In the genomic region with DNA sequence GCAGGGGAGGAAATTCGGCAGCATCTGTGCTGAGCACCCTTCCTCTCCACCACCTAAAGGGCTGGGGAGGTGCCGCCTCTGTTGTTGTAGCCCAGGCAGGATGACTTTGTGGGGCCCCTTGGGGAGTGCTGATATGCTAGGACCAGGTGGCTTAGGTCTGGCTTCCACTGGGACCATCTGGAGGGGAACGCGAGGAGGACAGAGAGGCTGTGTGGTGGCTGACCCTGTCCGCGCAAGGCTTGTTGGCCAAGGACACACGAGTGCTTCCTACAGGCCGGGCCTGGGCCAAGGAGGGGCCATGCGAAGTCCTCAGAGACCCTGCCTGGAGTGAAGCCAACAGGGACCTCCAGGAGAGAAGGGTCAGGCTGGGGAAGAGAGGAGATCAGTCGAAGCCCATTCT, we compare ENCODE assay signal across 16 cellular contexts. TPM values are rescaled to one million over a fixed set of nuclear protein-coding genes. Genes with fewer than 3 reads are reported as not detected.
DNase-seq lines count a peak whose midpoint lies in the region; ATAC-seq, FAIRE-seq and TF ChIP-seq lines count a peak whose summit lies in the region.
"Had no signal": no experiment of that assay in that cellular context is flagged by ENCODE, and none has a peak within 500 bp of the region (broad histone marks: within the 10 kb centered on the region; RNA-seq: fewer than 3 reads in every experiment).

No MANE protein-coding gene starts in this region.

- 0 out of 2 replicates have a peak overlapping the region, but pooled peaks have one; percentile 70 for H2AFZ ChIP-seq in GM23248

- POLR2A ChIA-PET in activated CD4-positive, alpha-beta memory T cell treated with anti-CD3 and anti-CD28 coated beads for 36 hours (lab: Charles Lee), result no interaction called here

- H3K36me3 Mint-ChIP-seq in activated CD4-positive, alpha-beta memory T cell treated with anti-CD3 and anti-CD28 coated beads for 36 hours, result no peaks in the 10 kb centered on the region
- no peaks in the 10 kb centered on the region for H3K36me3 Mint-ChIP-seq in activated naive CD4-positive, alpha-beta T cell treated with anti-CD3 and anti-CD28 coated beads for 36 hours (ENCODE audit: low read depth)

- no peak overlapping the region for H3K4me3 Mint-ChIP-seq in activated CD4-positive, alpha-beta memory T cell treated with anti-CD3 and anti-CD28 coated beads for 36 hours
- no peak overlapping the region for H3K4me3 Mint-ChIP-seq in activated naive CD4-positive, alpha-beta T cell treated with anti-CD3 and anti-CD28 coated beads for 36 hours
- H3K4me3 Mint-ChIP-seq: CD4-positive, alpha-beta T cell had no signal

- H3K27ac Mint-ChIP-seq in activated CD4-positive, alpha-beta memory T cell treated with anti-CD3 and anti-CD28 coated beads for 36 hours, result no peak overlapping the region
- H3K27ac Mint-ChIP-seq in activated naive CD4-positive, alpha-beta T cell treated with anti-CD3 and anti-CD28 coated beads for 36 hours, result no peak overlapping the region
- H3K27ac Mint-ChIP-seq: CD4-positive, alpha-beta T cell had no signal

- WGBS in GM23248 (ENCODE audit: low coverage in 1 of 2, low lambda C conversion rate in 2 of 2, missing lambda C conversion rate in 2 of 2), 2 experiments, result 65 to 71% methylated on average over 10 of the region's 10 CpGs

- peak overlapping the region in 3 of 10 experiments; percentile 37 to 53 (median 49); a peak in 3 of 20 replicates for H3K4me3 ChIP-seq in BLaER1 treated with 17β-estradiol and CSF1 and Interleukin-3, amounts not matched to agents 10 nM and 100 nM
- no peak overlapping the region for H3K4me3 ChIP-seq in GM23248
- no peak overlapping the region for H3K4me3 ChIP-seq in kidney (ENCODE audit: low read length in 2 of 2)
- H3K4me3 ChIP-seq in gastrocnemius medialis, result no peak overlapping the region
- H3K4me3 ChIP-seq: SJCRH30 had no signal

- peaks cover 23% of the 10 kb centered on the region for H3K27me3 Mint-ChIP-seq in activated CD4-positive, alpha-beta memory T cell treated with anti-CD3 and anti-CD28 coated beads for 36 hours
- H3K27me3 Mint-ChIP-seq in activated naive CD4-positive, alpha-beta T cell treated with anti-CD3 and anti-CD28 coated beads for 36 hours (ENCODE audit: low read depth), result peaks cover 24% of the 10 kb centered on the region

- H3K9me2 ChIP-seq in GM23248 (ENCODE audit: insufficient read depth), result no peaks in the 10 kb centered on the region

- H3F3A ChIP-seq in GM23248 (ENCODE audit: insufficient read depth), result 0 out of 2 replicates have a peak, but pooled peaks cover 8% of the 10 kb centered on the region

- peaks cover 0 to 9% (median 0%) of the 10 kb centered on the region in 11 experiments; a peak in 7 of 22 replicates for H4K20me1 ChIP-seq in BLaER1 treated with 17β-estradiol and CSF1 and Interleukin-3, amounts not matched to agents 10 nM and 100 nM
- H4K20me1 ChIP-seq in GM23248 (ENCODE audit: insufficient read depth), result no peaks in the 10 kb centered on the region

- peaks cover 0 to 6% (median under 1%) of the 10 kb centered on the region in 11 experiments; a peak in 6 of 22 replicates for H3K9me3 ChIP-seq in BLaER1 treated with 17β-estradiol and CSF1 and Interleukin-3, amounts not matched to agents 10 nM and 100 nM (replicated peaks in 1 of 11)
- H3K9me3 ChIP-seq in GM23248 (ENCODE audit: low read depth) (no peaks in the 10 kb centered on the region), kidney (ENCODE audit: control insufficient read depth in 1 of 2, low read length in 2 of 2) (no peaks in the 10 kb centered on the region), gastrocnemius medialis (no peaks in the 10 kb centered on the region)
- H3K9me3 ChIP-seq: SJCRH30 had no signal

- H3K79me2 ChIP-seq in GM23248 (ENCODE audit: insufficient read depth), result no peaks in the 10 kb centered on the region

- peaks cover 6% of the 10 kb centered on the region for H3K4me1 Mint-ChIP-seq in activated CD4-positive, alpha-beta memory T cell treated with anti-CD3 and anti-CD28 coated beads for 36 hours (ENCODE audit: low read depth)
- H3K4me1 Mint-ChIP-seq in activated naive CD4-positive, alpha-beta T cell treated with anti-CD3 and anti-CD28 coated beads for 36 hours (ENCODE audit: low read depth), result peaks cover 12% of the 10 kb centered on the region

- CTCF ChIA-PET in activated CD4-positive, alpha-beta memory T cell treated with anti-CD3 and anti-CD28 coated beads for 36 hours (lab: Charles Lee), result no interaction called here
- CTCF ChIA-PET in activated naive CD4-positive, alpha-beta T cell treated with anti-CD3 and anti-CD28 coated beads for 36 hours (lab: Charles Lee), result no interaction called here

- H3K27ac ChIP-seq in BLaER1 treated with 17β-estradiol and CSF1 and Interleukin-3, amounts not matched to agents 10 nM and 100 nM, result peak overlapping the region in 1 of 11 experiments; percentile 48; a peak in 2 of 22 replicates
- H3K27ac ChIP-seq in GM23248 (no peak overlapping the region), kidney (ENCODE audit: low read depth in 2 of 2, low read length in 2 of 2) (no peak overlapping the region), gastrocnemius medialis (peak overlapping the region; percentile 44 to 94 (median 72))
- H3K27ac ChIP-seq: SJCRH30 had no signal

- DNase-seq in GM23248 (no peak), kidney (peak; percentile 69), gastrocnemius medialis (peak in 1 of 2 donors; percentile 12), NK-92 (lab: John Stamatoyannopoulos, UW; ENCODE audit: unreplicated experiment) (no peak)
- no peak for DNase-seq in activated CD4-positive, alpha-beta memory T cell treated with anti-CD3 and anti-CD28 coated beads for 36 hours
- no peak for DNase-seq in activated naive CD4-positive, alpha-beta T cell treated with anti-CD3 and anti-CD28 coated beads for 36 hours
- DNase-seq: ACHN; AML-193; CD4-positive, alpha-beta T cell; EL; NCI-H187 treated with DMSO at 0.1 percent for 48 hours; NCI-H446; OCI-M1; SJCRH30 had no signal

- peak overlapping the region; percentile 78 to 99 (median 97) for H3K4me2 ChIP-seq in BLaER1 treated with 17β-estradiol and CSF1 and Interleukin-3, amounts not matched to agents 10 nM and 100 nM
- H3K4me2 ChIP-seq in GM23248 (ENCODE audit: unreplicated experiment), result peak overlapping the region; percentile 23

- in situ Hi-C loops in GM23248 (cut with MboI) (no loop called here), gastrocnemius medialis (cut with MboI; ENCODE audit: low sequenced_read_pairs in 4 of 4) (loop anchor here in 1 of 4 donors (10.0 kb wide), 1 partner anchor 82 kb away; no protein-coding TSS in a partner anchor)

- H3K27me3 ChIP-seq in BLaER1 treated with 17β-estradiol and CSF1 and Interleukin-3, amounts not matched to agents 10 nM and 100 nM, result peaks cover 0 to 35% (median 0%) of the 10 kb centered on the region in 11 experiments; a peak in 8 of 22 replicates
- H3K27me3 ChIP-seq in GM23248 (replicated peaks; ENCODE audit: insufficient read depth) (peaks cover 4% of the 10 kb centered on the region), gastrocnemius medialis (no peaks in the 10 kb centered on the region)

- ATAC-seq in gastrocnemius medialis, result no peak

- H3K9me3 Mint-ChIP-seq in activated CD4-positive, alpha-beta memory T cell treated with anti-CD3 and anti-CD28 coated beads for 36 hours, result no peaks in the 10 kb centered on the region
- H3K9me3 Mint-ChIP-seq in activated naive CD4-positive, alpha-beta T cell treated with anti-CD3 and anti-CD28 coated beads for 36 hours, result no peaks in the 10 kb centered on the region
- H3K9me3 Mint-ChIP-seq: CD4-positive, alpha-beta T cell had no signal

- no peak for FAIRE-seq in kidney (lab: Jason Lieb, UNC)

- intact Hi-C loops in kidney (cut with DNase I) (no loop called here), gastrocnemius medialis (cut with DNase I; ENCODE audit: low total_unique reads) (no loop called here)
- intact Hi-C loops in activated CD4-positive, alpha-beta memory T cell treated with anti-CD3 and anti-CD28 coated beads for 36 hours (cut with micrococcal nuclease), result no loop called here
- intact Hi-C loops in activated naive CD4-positive, alpha-beta T cell treated with anti-CD3 and anti-CD28 coated beads for 36 hours (cut with micrococcal nuclease), result no loop called here

- H3K36me3 ChIP-seq in BLaER1 treated with 17β-estradiol and CSF1 and Interleukin-3, amounts not matched to agents 10 nM and 100 nM, result no peaks in the 10 kb centered on the region
- no peaks in the 10 kb centered on the region for H3K36me3 ChIP-seq in GM23248 (ENCODE audit: low read depth)
- H3K36me3 ChIP-seq in kidney (ENCODE audit: control insufficient read depth in 1 of 2, insufficient read depth in 2 of 2, low read length in 2 of 2), result no peaks in the 10 kb centered on the region
- H3K36me3 ChIP-seq in gastrocnemius medialis, result no peaks in the 10 kb centered on the region
- H3K36me3 ChIP-seq: SJCRH30 had no signal

- TF ChIP-seq CTCF in kidney (IDR thresholded peaks at IDR 0.05; ENCODE audit: borderline replicate concordance, extremely low read depth, insufficient read depth) (no peak), gastrocnemius medialis (IDR thresholded peaks at IDR 0.05 in 4 of 5, conservative IDR thresholded peaks at IDR 0.05 in 1 of 5) (no peak)

- TF ChIP-seq POLR2A in gastrocnemius medialis (IDR thresholded peaks at IDR 0.05), result no peak

- H3K4me1 ChIP-seq in BLaER1 treated with 17β-estradiol and CSF1 and Interleukin-3, amounts not matched to agents 10 nM and 100 nM, result peaks cover 69 to 89% (median 80%) of the 10 kb centered on the region in 10 experiments
- peaks cover 9% of the 10 kb centered on the region for H3K4me1 ChIP-seq in GM23248 (ENCODE audit: insufficient read depth)
- no peaks in the 10 kb centered on the region for H3K4me1 ChIP-seq in kidney (ENCODE audit: control insufficient read depth in 1 of 2, insufficient read depth in 1 of 2, low read depth in 1 of 2, low read length in 2 of 2)
- peaks cover 29 to 30% of the 10 kb centered on the region in 2 donors for H3K4me1 ChIP-seq in gastrocnemius medialis
- H3K4me1 ChIP-seq: SJCRH30 had no signal

- H3K9ac ChIP-seq in BLaER1 treated with 17β-estradiol and CSF1 and Interleukin-3, amounts not matched to agents 10 nM and 100 nM, result peak overlapping the region in 2 of 11 experiments; percentile 52 to 64; a peak in 5 of 22 replicates
- H3K9ac ChIP-seq in GM23248, result no peak overlapping the region
- H3K9ac ChIP-seq in kidney (ENCODE audit: low read length in 2 of 2), result no peak overlapping the region

RNA-seq across cellular contexts. Expression of a gene that starts 9.9 kb away (rescaled TPM):
- total RNA-seq in GM23248 (2014; rRNA removed; shearing (Covaris generic)), result 42.0 and 45.1 TPM in 2 replicates
- polyA plus RNA-seq in GM23248 (2016; fragmentation: Nextera tagmentation; extraction: Ambion mirVana), result 44.0 and 49.0 TPM in 2 replicates
- total RNA-seq in kidney, result 61.2 TPM
- 12.3 TPM for polyA plus RNA-seq in kidney (ENCODE audit: insufficient read depth, low read depth, low replicate concordance)
- total RNA-seq in gastrocnemius medialis, result 10 to 100 TPM; 18.7 to 35.7 (median 27.4) TPM
- total RNA-seq in activated CD4-positive, alpha-beta memory T cell treated with anti-CD3 and anti-CD28 coated beads for 36 hours, result 1 to 10 TPM; 7.7 to 7.9 TPM
- 10 to 100 TPM; 18.9 to 19.1 TPM for total RNA-seq in activated naive CD4-positive, alpha-beta T cell treated with anti-CD3 and anti-CD28 coated beads for 36 hours

RNA-seq across cellular contexts. Expression of a gene that starts 50.5 kb away (rescaled TPM):
- total RNA-seq in GM23248 (2014; rRNA removed; shearing (Covaris generic)), result 0.13 and 2.1 TPM in 2 replicates
- polyA plus RNA-seq in GM23248 (2016; fragmentation: Nextera tagmentation; extraction: Ambion mirVana) (0.31 and 0.33 TPM in 2 replicates), kidney (ENCODE audit: insufficient read depth, low read depth, low replicate concordance) (not detected)
- total RNA-seq in kidney (1.9 TPM), gastrocnemius medialis (1 to 10 TPM in 1 of 4 donors, under 1 TPM in 3; 0.18 to 5.6 (median 0.58) TPM)
- under 1 TPM; 0.29 to 0.31 TPM for total RNA-seq in activated CD4-positive, alpha-beta memory T cell treated with anti-CD3 and anti-CD28 coated beads for 36 hours
- under 1 TPM; 0.52 to 0.89 TPM for total RNA-seq in activated naive CD4-positive, alpha-beta T cell treated with anti-CD3 and anti-CD28 coated beads for 36 hours
- total RNA-seq: H7 had no signal

Comparison
In these comparisons a context has a peak if more than half of its experiments do, and no peak if none do; other contexts are left out.
1. H3K27ac ChIP-seq: peak in gastrocnemius medialis (4 of 4); none in GM23248 (single experiment) and kidney (0 of 2).